Comparison of ENCODE assay signal across 28 cellular contexts in the genomic region with DNA sequence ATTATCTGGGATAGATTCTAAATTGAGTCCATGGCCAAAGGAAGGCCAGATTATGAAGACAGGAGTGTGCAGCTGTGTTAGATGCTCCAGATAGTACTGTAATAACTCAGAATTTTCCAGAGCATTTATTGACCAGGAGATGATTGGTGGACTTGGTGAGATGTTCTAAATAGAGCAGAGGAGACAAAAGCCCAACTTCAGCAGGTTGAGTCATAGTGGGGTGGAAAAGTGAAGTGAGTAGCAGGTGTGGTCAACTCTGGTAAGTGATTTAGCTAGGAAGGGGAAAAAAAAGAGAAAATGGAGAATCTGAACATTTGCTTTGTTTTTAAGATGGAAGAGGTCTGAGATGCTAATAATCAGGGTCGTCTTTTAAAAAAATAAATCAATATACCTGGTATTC.
DNase-seq lines count a peak whose midpoint lies in the region; ATAC-seq lines count a peak whose summit lies in the region.
"Had no signal": no experiment of that assay in that cellular context is flagged by ENCODE, and none has a peak within 500 bp of the region (broad histone marks: within the 10 kb centered on the region; RNA-seq: fewer than 3 reads in every experiment).

No MANE protein-coding gene starts in this region.

- no peak overlapping the region for H3K4me3 Mint-ChIP-seq in activated T-helper 17 cell treated with anti-CD3 and anti-CD28 coated beads, Interleukin-2, amount 50 U/mL, for 72 hours
- H3K4me3 Mint-ChIP-seq: activated T-cell treated with anti-CD3 and anti-CD28 coated beads, Interleukin-2, amount 50 U/mL, for 24 hours; immature natural killer cell had no signal

- peaks cover 5% of the 10 kb centered on the region for H3K9me3 Mint-ChIP-seq in activated T-helper 17 cell treated with anti-CD3 and anti-CD28 coated beads, Interleukin-2, amount 50 U/mL, for 72 hours

- H3K27me3 Mint-ChIP-seq in activated T-helper 17 cell treated with anti-CD3 and anti-CD28 coated beads, Interleukin-2, amount 50 U/mL, for 72 hours: no peaks in the 10 kb centered on the region
- H3K27me3 Mint-ChIP-seq: activated T-cell treated with anti-CD3 and anti-CD28 coated beads, Interleukin-2, amount 50 U/mL, for 24 hours had no signal

- H3K36me3 Mint-ChIP-seq in activated T-helper 17 cell treated with anti-CD3 and anti-CD28 coated beads, Interleukin-2, amount 50 U/mL, for 72 hours (ENCODE audit: low read depth): no peaks in the 10 kb centered on the region
- H3K36me3 Mint-ChIP-seq: immature natural killer cell had no signal

- ATAC-seq in GM18508 (IDR thresholded peaks at IDR 0.05; ENCODE audit: insufficient read depth, unreplicated experiment): peak; percentile 68
- ATAC-seq in GM19351 (IDR thresholded peaks at IDR 0.05; ENCODE audit: unreplicated experiment): peak; percentile 71
- ATAC-seq in HG02852 (IDR thresholded peaks at IDR 0.05; ENCODE audit: unreplicated experiment): peak; percentile 50
- ATAC-seq in activated T-helper 17 cell treated with anti-CD3 and anti-CD28 coated beads, Interleukin-2, amount 50 U/mL, for 72 hours (replicated peaks): peak; percentile 81
- ATAC-seq: activated CD4-positive, CD25-positive, alpha-beta regulatory T cell treated with anti-CD3 and anti-CD28 coated beads, Interleukin-2, amount 50 U/mL, for 24 hours; gastrocnemius medialis; left lung; Panc1 had no signal

- H3K27ac Mint-ChIP-seq in activated T-helper 17 cell treated with anti-CD3 and anti-CD28 coated beads, Interleukin-2, amount 50 U/mL, for 72 hours: no peak overlapping the region
- H3K27ac Mint-ChIP-seq: activated T-cell treated with anti-CD3 and anti-CD28 coated beads, Interleukin-2, amount 50 U/mL, for 24 hours had no signal

- peaks cover 5% of the 10 kb centered on the region for H3K4me1 Mint-ChIP-seq in activated T-helper 17 cell treated with anti-CD3 and anti-CD28 coated beads, Interleukin-2, amount 50 U/mL, for 72 hours
- H3K4me1 Mint-ChIP-seq: immature natural killer cell had no signal

- DNase-seq in activated CD8-positive, alpha-beta memory T cell treated with anti-CD3 and anti-CD28 coated beads, Interleukin-2, amount 50 U/mL, for 4 hours: no peak
- DNase-seq in EL (no peak), GF-D8 (lab: John Stamatoyannopoulos, UW) (no peak)
- DNase-seq: ACHN; activated CD8-positive, alpha-beta memory T cell treated with anti-CD3 and anti-CD28 coated beads for 24 hours; activated naive CD4-positive, alpha-beta T cell treated with Interleukin-2 at 50 U/mL for 16 hours; activated T-cell treated with anti-CD3 and anti-CD28 coated beads, Interleukin-2, amount 50 U/mL, for 24 hours; esophagus squamous epithelium; gastrocnemius medialis; GDM1; hippocampal formation; immature natural killer cell; KBM-7; left lung; mesendoderm; MG63; NCI-H1417 treated with DMSO at 0.1 percent for 48 hours; NCI-H524; NK-92 treated with Interleukin-12 subunit alpha and Interleukin-12 subunit beta, amount 100 ng/mL, for 24 hours; SIG-M5; substantia nigra; SW 1271 had no signal
